9 cellular contexts compared by ENCODE assay signal in genomic region chr11:2860636-2861035, GRCh38. TPM values are rescaled to one million over a fixed set of nuclear protein-coding genes. Genes with fewer than 3 reads are reported as not detected.
DNase-seq lines count a peak whose midpoint lies in the region; ATAC-seq, FAIRE-seq and TF ChIP-seq lines count a peak whose summit lies in the region.
"Had no signal": no experiment of that assay in that cellular context is flagged by ENCODE, and none has a peak within 500 bp of the region (broad histone marks: within the 10 kb centered on the region; RNA-seq: fewer than 3 reads in every experiment).

No MANE protein-coding gene starts in this region.

- peak overlapping the region; percentile 4 for H3K14ac ChIP-seq in neuronal stem cell (ENCODE audit: low read length)

- H3K36me3 ChIP-seq in neuronal stem cell (replicated peaks in 1 of 2; ENCODE audit: control insufficient read depth in 2 of 2, insufficient read depth in 2 of 2, low read length in 2 of 2) (no peaks in the 10 kb centered on the region), prostate gland (no peaks in the 10 kb centered on the region)

- no peak overlapping the region for H3K4me3 ChIP-seq in neuronal stem cell (ENCODE audit: low read length in 2 of 2)
- no peak overlapping the region for H3K4me3 ChIP-seq in prostate gland

- no peak overlapping the region for H2BK5ac ChIP-seq in neuronal stem cell (ENCODE audit: low read length)

- no CpG with 5 or more reads among the region's 7 CpGs for WGBS in neuronal stem cell (ENCODE audit: extremely low coverage in 2 of 2, insufficient read length in 2 of 2, insufficient replicate concordance in 1 of 2), 2 donors
- WGBS in prostate gland = 91% methylated on average over 7 of the region's 7 CpGs

- no peaks in the 10 kb centered on the region for H3K9me3 ChIP-seq in neuronal stem cell (replicated peaks in 1 of 2; ENCODE audit: control insufficient read depth in 2 of 2, insufficient read depth in 1 of 2, low read depth in 1 of 2, low read length in 2 of 2)
- H3K9me3 ChIP-seq in prostate gland = no peaks in the 10 kb centered on the region

- no peak overlapping the region for H4K91ac ChIP-seq in neuronal stem cell (ENCODE audit: low read depth, low read length, poor library complexity)

- H3K27me3 Mint-ChIP-seq in activated naive CD8-positive, alpha-beta T cell treated with anti-CD3 and anti-CD28 coated beads for 36 hours = peaks cover 36% of the 10 kb centered on the region

- TF ChIP-seq CTCF in prostate gland (IDR thresholded peaks at IDR 0.05) = no peak

- no peak for ATAC-seq in GM21423 (IDR thresholded peaks at IDR 0.05; ENCODE audit: unreplicated experiment)

- peaks cover 1% of the 10 kb centered on the region for H3K79me1 ChIP-seq in neuronal stem cell (ENCODE audit: low read depth, low read length)

- H3K9me3 Mint-ChIP-seq in activated naive CD8-positive, alpha-beta T cell treated with anti-CD3 and anti-CD28 coated beads for 36 hours = no peaks in the 10 kb centered on the region

- peak; percentile 70 for FAIRE-seq in GM12892 (lab: Jason Lieb, UNC)
- FAIRE-seq: frontal cortex had no signal

- intact Hi-C loops in prostate gland (cut with DNase I) = no loop called here

- peak overlapping the region; percentile 97 for H2AK5ac ChIP-seq in neuronal stem cell (ENCODE audit: low read depth, low read length)

- H3K27ac Mint-ChIP-seq in activated naive CD8-positive, alpha-beta T cell treated with anti-CD3 and anti-CD28 coated beads for 36 hours = no peak overlapping the region

- H3K27me3 ChIP-seq in neuronal stem cell (ENCODE audit: control insufficient read depth in 3 of 3, insufficient read depth in 3 of 3, low read depth in 1 of 3, low read length in 3 of 3) (peaks cover 6 to 58% (median 29%) of the 10 kb centered on the region in 3 experiments), prostate gland (replicated peaks; ENCODE audit: insufficient read depth) (no peaks in the 10 kb centered on the region)

- H2BK15ac ChIP-seq in neuronal stem cell (ENCODE audit: low read length) = peak overlapping the region; percentile 61

- H2BK120ac ChIP-seq in neuronal stem cell (ENCODE audit: low read depth, low read length) = no peak overlapping the region

- DNase-seq in GM12892 (ENCODE audit: insufficient read length) = no peak
- peak; percentile 86 for DNase-seq in HT-29 (ENCODE audit: low spot score)
- DNase-seq in activated naive CD8-positive, alpha-beta T cell treated with anti-CD3 and anti-CD28 coated beads for 36 hours = peak; percentile 53
- DNase-seq in neuronal stem cell (ENCODE audit: low spot score) = no peak
- no peak for DNase-seq in NCI-H1417 treated with DMSO at 0.1 percent for 48 hours (lab: John Stamatoyannopoulos, UW)
- no peak for DNase-seq in prostate gland (ENCODE audit: low spot score)
- DNase-seq: naive B cell had no signal

- H3K23ac ChIP-seq in neuronal stem cell (ENCODE audit: low read depth, low read length, poor library complexity) = no peak overlapping the region

- no peak overlapping the region for H3K4me2 ChIP-seq in neuronal stem cell (ENCODE audit: insufficient read depth, low read length, poor library complexity, severe bottlenecking)

- H3K36me3 Mint-ChIP-seq in activated naive CD8-positive, alpha-beta T cell treated with anti-CD3 and anti-CD28 coated beads for 36 hours = no peaks in the 10 kb centered on the region
- H3K36me3 Mint-ChIP-seq: naive B cell had no signal

- no peak overlapping the region for H4K8ac ChIP-seq in neuronal stem cell (ENCODE audit: low read depth, low read length)

- H3K27ac ChIP-seq in neuronal stem cell (replicated peaks; ENCODE audit: low read length) (no peak overlapping the region), prostate gland (no peak overlapping the region)

- peak overlapping the region; percentile 85 for H3K18ac ChIP-seq in neuronal stem cell (ENCODE audit: low read length)

- peaks cover 10 to 29% of the 10 kb centered on the region in 2 donors for H3K4me1 ChIP-seq in neuronal stem cell (ENCODE audit: control insufficient read depth in 2 of 2, insufficient read depth in 1 of 2, low read depth in 1 of 2, low read length in 2 of 2)
- no peaks in the 10 kb centered on the region for H3K4me1 ChIP-seq in prostate gland (replicated peaks)

- H3K4me3 Mint-ChIP-seq in activated naive CD8-positive, alpha-beta T cell treated with anti-CD3 and anti-CD28 coated beads for 36 hours = no peak overlapping the region
- H3K4me3 Mint-ChIP-seq: naive B cell had no signal

- H3K4me1 Mint-ChIP-seq in activated naive CD8-positive, alpha-beta T cell treated with anti-CD3 and anti-CD28 coated beads for 36 hours = peaks cover 7% of the 10 kb centered on the region

- no peak for TF ChIP-seq POLR2A in GM12892 (IDR thresholded peaks at IDR 0.05; ENCODE audit: low read depth, low read length)
- no peak for TF ChIP-seq POLR2A in prostate gland (IDR thresholded peaks at IDR 0.05)

- H3K4ac ChIP-seq in neuronal stem cell (ENCODE audit: low read length) = no peak overlapping the region

- no peak overlapping the region for H2AFZ ChIP-seq in neuronal stem cell (ENCODE audit: low read length)

- no peak overlapping the region for H3K9ac ChIP-seq in neuronal stem cell (ENCODE audit: low read depth, low read length, poor library complexity)

- peak overlapping the region; percentile 7 for H2BK12ac ChIP-seq in neuronal stem cell (ENCODE audit: low read length)

RNA-seq across cellular contexts. Expression of gene CDKN1C, which starts 24.9 kb away (rescaled TPM):
- polyA plus RNA-seq in GM12892 (2012; ENCODE audit: missing spikeins) = not detected
- total RNA-seq in HT-29 (2014; rRNA removed; shearing (Covaris generic)) = 5.3 and 9.1 TPM in 2 replicates
- total RNA-seq in activated naive CD8-positive, alpha-beta T cell treated with anti-CD3 and anti-CD28 coated beads for 36 hours = 1 to 10 TPM in 1 of 2 experiments, under 1 TPM in 1; 0.85 to 1.0 TPM
- polyA plus RNA-seq in neuronal stem cell (2013, experiment 1 of 2) = 45.4 TPM
- polyA plus RNA-seq in neuronal stem cell (2013, experiment 2 of 2) = 48.3 TPM
- 10 to 100 TPM; 36.5 to 42.7 TPM for total RNA-seq in prostate gland

Comparison
In these comparisons a context has a peak if more than half of its experiments do, and no peak if none do; other contexts are left out.
1. DNase-seq: peak in HT-29 (single experiment) and activated naive CD8-positive, alpha-beta T cell treated with anti-CD3 and anti-CD28 coated beads for 36 hours (single experiment); none in GM12892 (single experiment), neuronal stem cell (single experiment), NCI-H1417 treated with DMSO at 0.1 percent for 48 hours (single experiment) and prostate gland (single experiment).